Comparison of ENCODE assay signal across 2 cellular contexts in the genomic region with DNA sequence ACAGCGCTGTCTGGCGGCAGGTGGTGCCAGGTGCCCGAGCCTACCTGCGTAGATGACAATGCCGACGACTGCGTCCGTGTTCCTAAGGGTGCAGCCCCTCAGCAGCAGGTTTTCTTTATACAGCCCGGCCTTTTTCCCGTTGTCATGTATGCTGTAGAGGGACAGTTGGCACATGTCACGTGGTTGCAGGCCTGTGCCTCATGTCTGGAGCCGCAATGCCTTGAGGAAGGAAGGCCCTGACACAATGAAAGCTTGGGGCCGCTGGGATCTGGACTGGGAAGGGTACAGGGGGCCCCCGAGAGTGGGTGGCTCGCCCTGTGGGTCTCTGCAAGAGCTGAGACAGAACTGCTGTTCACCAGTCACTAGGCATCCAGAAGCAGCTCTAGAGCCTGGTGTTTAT.
TF ChIP-seq lines count a peak whose summit lies in the region.

No MANE protein-coding gene starts in this region.

TF ChIP-seq in K562, 482 proteins besides CTCF, POLR2A, EP300 and RAD21:
- TF ChIP-seq, protein P1, sequence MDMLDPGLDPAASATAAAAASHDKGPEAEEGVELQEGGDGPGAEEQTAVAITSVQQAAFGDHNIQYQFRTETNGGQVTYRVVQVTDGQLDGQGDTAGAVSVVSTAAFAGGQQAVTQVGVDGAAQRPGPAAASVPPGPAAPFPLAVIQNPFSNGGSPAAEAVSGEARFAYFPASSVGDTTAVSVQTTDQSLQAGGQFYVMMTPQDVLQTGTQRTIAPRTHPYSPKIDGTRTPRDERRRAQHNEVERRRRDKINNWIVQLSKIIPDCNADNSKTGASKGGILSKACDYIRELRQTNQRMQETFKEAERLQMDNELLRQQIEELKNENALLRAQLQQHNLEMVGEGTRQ (CRISPR knock-in tag; IDR thresholded peaks at IDR 0.05): 0 out of 2 replicates have a peak, but pooled peaks have one; percentile 18
- no peak for TF ChIP-seq PHB (CRISPR knock-in tag; IDR thresholded peaks at IDR 0.05)

TF ChIP-seq in HepG2, 621 proteins besides CTCF, POLR2A, EP300 and RAD21:
- TF ChIP-seq, protein P2, sequence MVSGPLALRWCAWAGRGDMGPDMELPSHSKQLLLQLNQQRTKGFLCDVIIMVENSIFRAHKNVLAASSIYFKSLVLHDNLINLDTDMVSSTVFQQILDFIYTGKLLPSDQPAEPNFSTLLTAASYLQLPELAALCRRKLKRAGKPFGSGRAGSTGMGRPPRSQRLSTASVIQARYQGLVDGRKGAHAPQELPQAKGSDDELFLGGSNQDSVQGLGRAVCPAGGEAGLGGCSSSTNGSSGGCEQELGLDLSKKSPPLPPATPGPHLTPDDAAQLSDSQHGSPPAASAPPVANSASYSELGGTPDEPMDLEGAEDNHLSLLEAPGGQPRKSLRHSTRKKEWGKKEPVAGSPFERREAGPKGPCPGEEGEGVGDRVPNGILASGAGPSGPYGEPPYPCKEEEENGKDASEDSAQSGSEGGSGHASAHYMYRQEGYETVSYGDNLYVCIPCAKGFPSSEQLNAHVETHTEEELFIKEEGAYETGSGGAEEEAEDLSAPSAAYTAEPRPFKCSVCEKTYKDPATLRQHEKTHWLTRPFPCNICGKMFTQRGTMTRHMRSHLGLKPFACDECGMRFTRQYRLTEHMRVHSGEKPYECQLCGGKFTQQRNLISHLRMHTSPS (CRISPR knock-in tag; IDR thresholded peaks at IDR 0.05; ENCODE audit: low read depth): no peak
- no peak for TF ChIP-seq DMAP1 (CRISPR knock-in tag; IDR thresholded peaks at IDR 0.05)
- TF ChIP-seq, protein P3, sequence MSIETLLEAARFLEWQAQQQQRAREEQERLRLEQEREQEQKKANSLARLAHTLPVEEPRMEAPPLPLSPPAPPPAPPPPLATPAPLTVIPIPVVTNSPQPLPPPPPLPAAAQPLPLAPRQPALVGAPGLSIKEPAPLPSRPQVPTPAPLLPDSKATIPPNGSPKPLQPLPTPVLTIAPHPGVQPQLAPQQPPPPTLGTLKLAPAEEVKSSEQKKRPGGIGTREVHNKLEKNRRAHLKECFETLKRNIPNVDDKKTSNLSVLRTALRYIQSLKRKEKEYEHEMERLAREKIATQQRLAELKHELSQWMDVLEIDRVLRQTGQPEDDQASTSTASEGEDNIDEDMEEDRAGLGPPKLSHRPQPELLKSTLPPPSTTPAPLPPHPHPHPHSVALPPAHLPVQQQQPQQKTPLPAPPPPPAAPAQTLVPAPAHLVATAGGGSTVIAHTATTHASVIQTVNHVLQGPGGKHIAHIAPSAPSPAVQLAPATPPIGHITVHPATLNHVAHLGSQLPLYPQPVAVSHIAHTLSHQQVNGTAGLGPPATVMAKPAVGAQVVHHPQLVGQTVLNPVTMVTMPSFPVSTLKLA (IDR thresholded peaks at IDR 0.05): peak; percentile 79
